ENCODE assay signal across 8 cellular contexts in genomic region chr17:409308-409847, GRCh38. TPM values are rescaled to one million over a fixed set of nuclear protein-coding genes. Genes with fewer than 3 reads are reported as not detected.
A peak's percentile ranks its signal among the peaks of the same experiment; 100 is the strongest.
DNase-seq lines count a peak whose midpoint lies in the region; ATAC-seq and TF ChIP-seq lines count a peak whose summit lies in the region.

No MANE protein-coding gene starts in this region.

- CTCF ChIA-PET in HEK293 (lab: Yijun Ruan, JAX) = no interaction called here
- CTCF ChIA-PET in activated CD8-positive, alpha-beta T cell treated with anti-CD3 and anti-CD28 coated beads, Interleukin-2, amount 10 ng/mL, durations not matched to agents 7 days and 5 days (lab: Charles Lee) = no interaction called here

- TF ChIP-seq CTCF in HEK293 (tag by site-specific recombination; IDR thresholded peaks at IDR 0.05) = no peak

- H3K4me3 ChIP-seq in HEK293 (ENCODE audit: low read depth, low read length) = peak overlapping the region; percentile 27
- peak overlapping the region; percentile 55 for H3K4me3 ChIP-seq in iPS-15b (ENCODE audit: low read depth, low read length)

- H3K9me3 Mint-ChIP-seq in activated CD8-positive, alpha-beta T cell treated with anti-CD3 and anti-CD28 coated beads, Interleukin-2, amount 10 ng/mL, durations not matched to agents 7 days and 5 days (ENCODE audit: insufficient read depth) = no peaks in the 10 kb centered on the region
- no peaks in the 10 kb centered on the region for H3K9me3 Mint-ChIP-seq in stimulated activated memory B cell treated with anti-CD40 and anti-IgM and Interleukin-4, amounts not matched to agents 10 μg/mL and 1 μg/mL and 100 μg/mL, for 72 hours

- H3K4me1 ChIP-seq in HEK293 (ENCODE audit: control insufficient read depth, insufficient read depth, low read length) = peaks cover 6% of the 10 kb centered on the region
- peaks cover 7% of the 10 kb centered on the region for H3K4me1 ChIP-seq in iPS-15b (ENCODE audit: control insufficient read depth, insufficient read depth, low read length)

- no peaks in the 10 kb centered on the region for H3K9me3 ChIP-seq in HEK293 (ENCODE audit: control insufficient read depth, insufficient read depth, low read depth, low read length)
- H3K9me3 ChIP-seq in iPS-15b (ENCODE audit: control insufficient read depth, insufficient read depth, low read length) = no peaks in the 10 kb centered on the region

- H3K27ac ChIP-seq in HEK293 (ENCODE audit: extremely low read depth, low read depth, low read length) = peak overlapping the region; percentile 70; the same call in 1 of the 2 replicates

- no peak for DNase-seq in activated CD8-positive, alpha-beta T cell treated with anti-CD3 and anti-CD28 coated beads, Interleukin-2, amount 10 ng/mL, durations not matched to agents 7 days and 5 days
- no peak for DNase-seq in globus pallidus (ENCODE audit: low spot score)
- no peak for DNase-seq in HuH-7.5 (ENCODE audit: low spot score)
- no peak for DNase-seq in A172 (ENCODE audit: low spot score)

- peak overlapping the region; percentile 73 for H3K9ac ChIP-seq in iPS-15b (ENCODE audit: low read depth, low read length)

- peaks cover 43% of the 10 kb centered on the region for H3K4me1 Mint-ChIP-seq in activated CD8-positive, alpha-beta T cell treated with anti-CD3 and anti-CD28 coated beads, Interleukin-2, amount 10 ng/mL, durations not matched to agents 7 days and 5 days (ENCODE audit: low read depth)
- H3K4me1 Mint-ChIP-seq in stimulated activated memory B cell treated with anti-CD40 and anti-IgM and Interleukin-4, amounts not matched to agents 10 μg/mL and 1 μg/mL and 100 μg/mL, for 72 hours = peaks cover 49% of the 10 kb centered on the region

- peaks cover 49% of the 10 kb centered on the region for H3K36me3 Mint-ChIP-seq in activated CD8-positive, alpha-beta T cell treated with anti-CD3 and anti-CD28 coated beads, Interleukin-2, amount 10 ng/mL, durations not matched to agents 7 days and 5 days (ENCODE audit: low read depth)
- peaks cover 14% of the 10 kb centered on the region for H3K36me3 Mint-ChIP-seq in stimulated activated memory B cell treated with anti-CD40 and anti-IgM and Interleukin-4, amounts not matched to agents 10 μg/mL and 1 μg/mL and 100 μg/mL, for 72 hours

- POLR2A ChIA-PET in HEK293 (lab: Yijun Ruan, JAX) = no interaction called here
- POLR2A ChIA-PET in activated CD8-positive, alpha-beta T cell treated with anti-CD3 and anti-CD28 coated beads, Interleukin-2, amount 10 ng/mL, durations not matched to agents 7 days and 5 days (lab: Charles Lee) = no interaction called here

- H3K27me3 Mint-ChIP-seq in activated CD8-positive, alpha-beta T cell treated with anti-CD3 and anti-CD28 coated beads, Interleukin-2, amount 10 ng/mL, durations not matched to agents 7 days and 5 days (ENCODE audit: low read depth) = peaks cover 3% of the 10 kb centered on the region
- no peaks in the 10 kb centered on the region for H3K27me3 Mint-ChIP-seq in stimulated activated memory B cell treated with anti-CD40 and anti-IgM and Interleukin-4, amounts not matched to agents 10 μg/mL and 1 μg/mL and 100 μg/mL, for 72 hours

- peak overlapping the region; percentile 81 for H3K27ac Mint-ChIP-seq in activated CD8-positive, alpha-beta T cell treated with anti-CD3 and anti-CD28 coated beads, Interleukin-2, amount 10 ng/mL, durations not matched to agents 7 days and 5 days
- H3K27ac Mint-ChIP-seq in stimulated activated memory B cell treated with anti-CD40 and anti-IgM and Interleukin-4, amounts not matched to agents 10 μg/mL and 1 μg/mL and 100 μg/mL, for 72 hours = peak overlapping the region; percentile 82

- no peaks in the 10 kb centered on the region for H3K27me3 ChIP-seq in iPS-15b (ENCODE audit: control insufficient read depth, insufficient read depth, low read length)

- peak overlapping the region; percentile 72 for H3K4me3 Mint-ChIP-seq in activated CD8-positive, alpha-beta T cell treated with anti-CD3 and anti-CD28 coated beads, Interleukin-2, amount 10 ng/mL, durations not matched to agents 7 days and 5 days
- peak overlapping the region; percentile 86 for H3K4me3 Mint-ChIP-seq in stimulated activated memory B cell treated with anti-CD40 and anti-IgM and Interleukin-4, amounts not matched to agents 10 μg/mL and 1 μg/mL and 100 μg/mL, for 72 hours

- no peak for ATAC-seq in activated CD8-positive, alpha-beta T cell treated with anti-CD3 and anti-CD28 coated beads, Interleukin-2, amount 10 ng/mL, durations not matched to agents 7 days and 5 days
- no peak for ATAC-seq in stimulated activated memory B cell treated with anti-CD40 and anti-IgM and Interleukin-4, amounts not matched to agents 10 μg/mL and 1 μg/mL and 100 μg/mL, for 72 hours
- ATAC-seq in HG02852 (IDR thresholded peaks at IDR 0.05; ENCODE audit: unreplicated experiment) = no peak

- H3K36me3 ChIP-seq in HEK293 (ENCODE audit: control insufficient read depth in 2 of 2, insufficient read depth in 1 of 2, low read length in 2 of 2) = peaks cover 0 to 3% of the 10 kb centered on the region in 2 experiments; a peak in 1 of 3 replicates
- H3K36me3 ChIP-seq in iPS-15b (ENCODE audit: control insufficient read depth, insufficient read depth, low read length) = no peaks in the 10 kb centered on the region

TF ChIP-seq in HEK293, 187 proteins besides CTCF, POLR2A, EP300 and RAD21:
- TF ChIP-seq ZFHX2 (tag by site-specific recombination; conservative IDR thresholded peaks at IDR 0.05) (no peak), ZNF335 (tag by site-specific recombination; conservative IDR thresholded peaks at IDR 0.05) (peak; percentile 22), ZNF280D (tag by site-specific recombination; IDR thresholded peaks at IDR 0.05) (0 out of 2 replicates have a peak, but pooled peaks have one; percentile 67), IKZF3 (tag by site-specific recombination; IDR thresholded peaks at IDR 0.05) (no peak), ZNF518A (tag by site-specific recombination; conservative IDR thresholded peaks at IDR 0.05; ENCODE audit: low read depth) (0 out of 2 replicates have a peak, but pooled peaks have one; percentile 36), HOXA7 (CRISPR knock-in tag; IDR thresholded peaks at IDR 0.05; ENCODE audit: borderline replicate concordance) (no peak)

RNA-seq across cellular contexts. Expression of gene RFLNB, which starts 36.4 kb away (rescaled TPM):
- total RNA-seq in activated CD8-positive, alpha-beta T cell treated with anti-CD3 and anti-CD28 coated beads, Interleukin-2, amount 10 ng/mL, durations not matched to agents 7 days and 5 days = 100 to 1,000 TPM; 165 to 166 TPM
- total RNA-seq in A172 (2014; rRNA removed; shearing (Covaris generic)) = 89.1 and 96.9 TPM in 2 replicates

RNA-seq across cellular contexts. Expression of gene RPH3AL, which starts 56.8 kb away (rescaled TPM):
- total RNA-seq in activated CD8-positive, alpha-beta T cell treated with anti-CD3 and anti-CD28 coated beads, Interleukin-2, amount 10 ng/mL, durations not matched to agents 7 days and 5 days = 1 to 10 TPM; 2.5 to 3.8 TPM
- total RNA-seq in A172 (2014; rRNA removed; shearing (Covaris generic)) = 3.9 and 6.6 TPM in 2 replicates
